Comparison of ENCODE assay signal across 13 cellular contexts in genomic region chr11:65310215-65310614, GRCh38. TPM values are rescaled to one million over a fixed set of nuclear protein-coding genes. Genes with fewer than 3 reads are reported as not detected.
DNase-seq lines count a peak whose midpoint lies in the region; ATAC-seq and TF ChIP-seq lines count a peak whose summit lies in the region.
"Had no signal": no experiment of that assay in that cellular context is flagged by ENCODE, and none has a peak within 500 bp of the region (broad histone marks: within the 10 kb centered on the region; RNA-seq: fewer than 3 reads in every experiment).

No MANE protein-coding gene starts in this region.

- H3K36me3 Mint-ChIP-seq in CD4-positive, alpha-beta T cell (ENCODE audit: low read depth) = no peaks in the 10 kb centered on the region
- H3K36me3 Mint-ChIP-seq: naive thymus-derived CD8-positive, alpha-beta T cell; WTC11 had no signal

- no peak for TF ChIP-seq CTCF in astrocyte of the spinal cord (IDR thresholded peaks at IDR 0.05; ENCODE audit: low read depth, low read length)
- TF ChIP-seq CTCF in lower lobe of right lung (IDR thresholded peaks at IDR 0.05) = no peak
- no peak for TF ChIP-seq CTCF in thyroid gland (IDR thresholded peaks at IDR 0.05)
- no peak for TF ChIP-seq CTCF in CD4-positive, alpha-beta T cell (IDR thresholded peaks at IDR 0.05)

- H3K27me3 Mint-ChIP-seq in CD4-positive, alpha-beta T cell = no peaks in the 10 kb centered on the region

- H3K4me1 ChIP-seq in lower lobe of right lung = peaks cover 61% of the 10 kb centered on the region
- H3K4me1 ChIP-seq in thyroid gland = peaks cover 68 to 90% of the 10 kb centered on the region in 2 donors

- CTCF ChIA-PET in CD4-positive, alpha-beta T cell (lab: Charles Lee) = no interaction called here

- DNase-seq in NCI-H2196 (lab: John Stamatoyannopoulos, UW; ENCODE audit: unreplicated experiment) (peak; percentile 25), NCI-H2196 treated with DMSO at 0.1 percent for 48 hours (lab: John Stamatoyannopoulos, UW; ENCODE audit: unreplicated experiment) (no peak), astrocyte of the spinal cord (ENCODE audit: low read depth, low spot score) (peak; percentile 47), lower lobe of right lung (no peak), thyroid gland (peak; percentile 61 to 70), SW480 (ENCODE audit: low spot score) (no peak)
- no peak for DNase-seq in CD4-positive, alpha-beta T cell
- DNase-seq: activated naive CD4-positive, alpha-beta T cell treated with anti-CD3 and anti-CD28 coated beads, Interleukin-2, amount 50 U/mL, for 16 hours; naive thymus-derived CD8-positive, alpha-beta T cell had no signal

- H3K36me3 ChIP-seq in lower lobe of right lung = no peaks in the 10 kb centered on the region
- H3K36me3 ChIP-seq in thyroid gland = no peaks in the 10 kb centered on the region

- H3K4me3 Mint-ChIP-seq in CD4-positive, alpha-beta T cell = no peak overlapping the region
- H3K4me3 Mint-ChIP-seq: naive thymus-derived CD8-positive, alpha-beta T cell; WTC11 had no signal

- intact Hi-C loops in lower lobe of right lung (cut with DNase I) (no loop called here), thyroid gland (cut with DNase I) (no loop called here)
- intact Hi-C loops in CD4-positive, alpha-beta T cell (cut with DNase I, micrococcal nuclease) = loop anchor here (5.0 to 10.0 kb wide), 2 partner anchors 295 to 298 kb away; partner anchors contain the start of gene ARL2 (in 2 of the 2)

- 53% methylated on average over 8 to 9 of the region's 10 CpGs for WGBS in thyroid gland, 2 donors

- H3K27me3 ChIP-seq in lower lobe of right lung (ENCODE audit: low read depth) = no peaks in the 10 kb centered on the region
- H3K27me3 ChIP-seq in thyroid gland = no peaks in the 10 kb centered on the region
- no peaks in the 10 kb centered on the region for H3K27me3 ChIP-seq in CD4-positive, alpha-beta T cell (ENCODE audit: control insufficient read depth, insufficient read depth, low read length)

- H3K9me3 ChIP-seq in lower lobe of right lung (no peaks in the 10 kb centered on the region), thyroid gland (no peaks in the 10 kb centered on the region)
- no peaks in the 10 kb centered on the region for H3K9me3 ChIP-seq in CD4-positive, alpha-beta T cell (ENCODE audit: control insufficient read depth, low read length)

- TF ChIP-seq POLR2A in thyroid gland (IDR thresholded peaks at IDR 0.05) = no peak

- no peak overlapping the region for H3K4me3 ChIP-seq in astrocyte of the spinal cord (ENCODE audit: low read depth, low read length)
- no peak overlapping the region for H3K4me3 ChIP-seq in lower lobe of right lung
- no peak overlapping the region for H3K4me3 ChIP-seq in thyroid gland (replicated peaks in 1 of 3)

- in situ Hi-C loops in astrocyte of the spinal cord (cut with HindIII; ENCODE audit: low sequenced_read_pairs) = no loop called here

- no peak overlapping the region for H3K27ac Mint-ChIP-seq in CD4-positive, alpha-beta T cell
- H3K27ac Mint-ChIP-seq: naive thymus-derived CD8-positive, alpha-beta T cell; WTC11 had no signal

- H3K27ac ChIP-seq in lower lobe of right lung (peak overlapping the region; percentile 7), thyroid gland (peak overlapping the region; percentile 68 to 99 (median 96))
- no peak overlapping the region for H3K27ac ChIP-seq in CD4-positive, alpha-beta T cell (ENCODE audit: low read depth, low read length)

- ATAC-seq in lower lobe of right lung (no peak), HG02870 (IDR thresholded peaks at IDR 0.05; ENCODE audit: unreplicated experiment) (no peak)
- ATAC-seq in CD4-positive, alpha-beta T cell (ENCODE audit: poor library complexity) = no peak
- ATAC-seq: HCT116; naive thymus-derived CD8-positive, alpha-beta T cell; WTC11 had no signal

- H3K4me1 Mint-ChIP-seq in CD4-positive, alpha-beta T cell (ENCODE audit: low read depth) = peaks cover 7% of the 10 kb centered on the region

- POLR2A ChIA-PET in CD4-positive, alpha-beta T cell (lab: Charles Lee) = no interaction called here

- H3K9me3 Mint-ChIP-seq in CD4-positive, alpha-beta T cell = no peaks in the 10 kb centered on the region
- H3K9me3 Mint-ChIP-seq: naive thymus-derived CD8-positive, alpha-beta T cell; WTC11 had no signal

RNA-seq across cellular contexts. Expression of gene CDC42EP2, which starts 4.5 kb away (rescaled TPM):
- 17.0 TPM for total RNA-seq in lower lobe of right lung
- 10 to 100 TPM; 20.6 to 35.7 (median 25.2) TPM for total RNA-seq in thyroid gland
- total RNA-seq in CD4-positive, alpha-beta T cell = under 1 TPM in 1 of 2 experiments, not detected in 1; 0.96 TPM

RNA-seq across cellular contexts. Expression of gene DPF2, which starts 23.4 kb away (rescaled TPM):
- total RNA-seq in lower lobe of right lung (45.8 TPM), thyroid gland (10 to 100 TPM; 45.0 to 52.7 (median 48.0) TPM)
- total RNA-seq in CD4-positive, alpha-beta T cell = 10 to 100 TPM; 50.3 to 60.1 TPM

RNA-seq across cellular contexts. Expression of gene TIGD3, which starts 44.3 kb away (rescaled TPM):
- total RNA-seq in lower lobe of right lung (0.18 TPM), thyroid gland (under 1 TPM in 1 of 4 donors, not detected in 3; 0.34 TPM)
- under 1 TPM; 0.73 to 0.85 TPM for total RNA-seq in CD4-positive, alpha-beta T cell
- total RNA-seq: skeletal muscle tissue had no signal

RNA-seq across cellular contexts. Expression of gene POLA2, which starts 48.5 kb away (rescaled TPM):
- total RNA-seq in lower lobe of right lung = 8.7 TPM
- 10 to 100 TPM in 2 of 4 donors, 1 to 10 TPM in 2; 7.6 to 11.3 (median 10.4) TPM for total RNA-seq in thyroid gland
- 10 to 100 TPM in 1 of 2 experiments, 1 to 10 TPM in 1; 9.6 to 10.6 TPM for total RNA-seq in CD4-positive, alpha-beta T cell

Comparison
In these comparisons a context has a peak if more than half of its experiments do, and no peak if none do; other contexts are left out.
1. DNase-seq: peak in NCI-H2196 (single experiment), astrocyte of the spinal cord (single experiment) and thyroid gland (2 of 2); none in NCI-H2196 treated with DMSO at 0.1 percent for 48 hours (single experiment), lower lobe of right lung (single experiment), SW480 (single experiment) and CD4-positive, alpha-beta T cell (0 of 10).
2. intact Hi-C loops: an anchor here in CD4-positive, alpha-beta T cell (5.0 to 10.0 kb wide); none called in lower lobe of right lung and thyroid gland.